2 cellular contexts compared by ENCODE assay signal in genomic region chr4:152036626-152037025, GRCh38.
TF ChIP-seq lines count a peak whose summit lies in the region.

No MANE protein-coding gene starts in this region.

TF ChIP-seq in IMR-90, 13 proteins besides CTCF, POLR2A, EP300 and RAD21:
- TF ChIP-seq BHLHE40 (IDR thresholded peaks at IDR 0.05; ENCODE audit: low read depth, low read length), result no peak
- TF ChIP-seq MXI1 (IDR thresholded peaks at IDR 0.05; ENCODE audit: borderline replicate concordance, low read depth, low read length), result no peak
- TF ChIP-seq CEBPB (IDR thresholded peaks at IDR 0.05; ENCODE audit: low read depth, low read length), result no peak
- TF ChIP-seq RFX5 (IDR thresholded peaks at IDR 0.05; ENCODE audit: low read depth, low read length), result no peak
- TF ChIP-seq SMC3 (IDR thresholded peaks at IDR 0.05; ENCODE audit: low read depth, low read length), result no peak
- TF ChIP-seq MAZ (IDR thresholded peaks at IDR 0.05; ENCODE audit: borderline replicate concordance, low read depth, low read length), result no peak
- TF ChIP-seq CHD1 (IDR thresholded peaks at IDR 0.05; ENCODE audit: low read depth, low read length), result no peak
- TF ChIP-seq ELK1 (IDR thresholded peaks at IDR 0.05; ENCODE audit: borderline replicate concordance, low read depth, low read length), result no peak
- no peak for TF ChIP-seq MAFK (IDR thresholded peaks at IDR 0.05; ENCODE audit: low read depth, low read length)
- TF ChIP-seq USF2 (IDR thresholded peaks at IDR 0.05; ENCODE audit: low read depth, low read length), result no peak
- TF ChIP-seq FOS (IDR thresholded peaks at IDR 0.05; ENCODE audit: low read depth, low read length), result no peak
- no peak for TF ChIP-seq RCOR1 (IDR thresholded peaks at IDR 0.05; ENCODE audit: insufficient replicate concordance, low read length)
- no peak for TF ChIP-seq NFE2L2 (IDR thresholded peaks at IDR 0.05; ENCODE audit: low read depth, low read length)

TF ChIP-seq in H1, 55 proteins besides CTCF, POLR2A, EP300 and RAD21:
- no peak for TF ChIP-seq ASH2L (IDR thresholded peaks at IDR 0.05; ENCODE audit: low read length)
- no peak for TF ChIP-seq ZNF274 (IDR thresholded peaks at IDR 0.05; ENCODE audit: borderline replicate concordance, extremely low read depth, low read length)
- no peak for TF ChIP-seq RBBP5 (IDR thresholded peaks at IDR 0.05; ENCODE audit: borderline replicate concordance, low read depth, low read length)
- TF ChIP-seq SIX5 (IDR thresholded peaks at IDR 0.05; ENCODE audit: low read depth, low read length), result no peak
- TF ChIP-seq CHD7 (IDR thresholded peaks at IDR 0.05; ENCODE audit: insufficient replicate concordance, low read length), result no peak
- TF ChIP-seq SIRT6 (IDR thresholded peaks at IDR 0.05; ENCODE audit: low read length), result no peak
- no peak for TF ChIP-seq RXRA (IDR thresholded peaks at IDR 0.05; ENCODE audit: insufficient read depth, low read depth, low read length)
- no peak for TF ChIP-seq HDAC6 (IDR thresholded peaks at IDR 0.05; ENCODE audit: low read depth, low read length)
- no peak for TF ChIP-seq BCL11A (IDR thresholded peaks at IDR 0.05; ENCODE audit: low read depth in 2 of 2, low read length in 2 of 2)
- TF ChIP-seq JUND (IDR thresholded peaks at IDR 0.05; ENCODE audit: low read length), result no peak
- TF ChIP-seq PHF8 (conservative IDR thresholded peaks at IDR 0.05; ENCODE audit: low read depth, low read length), result no peak
- TF ChIP-seq GTF2F1 (IDR thresholded peaks at IDR 0.05; ENCODE audit: borderline replicate concordance, low read depth, low read length), result no peak
- no peak for TF ChIP-seq KDM5A (IDR thresholded peaks at IDR 0.05; ENCODE audit: low read length)
- no peak for TF ChIP-seq FOSL1 (IDR thresholded peaks at IDR 0.05; ENCODE audit: insufficient read depth, low read depth, low read length)
- TF ChIP-seq HDAC2 (IDR thresholded peaks at IDR 0.05; ENCODE audit: borderline replicate concordance in 1 of 2, low read depth in 2 of 2, low read length in 2 of 2), result no peak
- no peak for TF ChIP-seq GABPA (IDR thresholded peaks at IDR 0.05; ENCODE audit: borderline replicate concordance, insufficient read depth, low read length)
